ENCODE assay signal across 12 cellular contexts in the genomic region with DNA sequence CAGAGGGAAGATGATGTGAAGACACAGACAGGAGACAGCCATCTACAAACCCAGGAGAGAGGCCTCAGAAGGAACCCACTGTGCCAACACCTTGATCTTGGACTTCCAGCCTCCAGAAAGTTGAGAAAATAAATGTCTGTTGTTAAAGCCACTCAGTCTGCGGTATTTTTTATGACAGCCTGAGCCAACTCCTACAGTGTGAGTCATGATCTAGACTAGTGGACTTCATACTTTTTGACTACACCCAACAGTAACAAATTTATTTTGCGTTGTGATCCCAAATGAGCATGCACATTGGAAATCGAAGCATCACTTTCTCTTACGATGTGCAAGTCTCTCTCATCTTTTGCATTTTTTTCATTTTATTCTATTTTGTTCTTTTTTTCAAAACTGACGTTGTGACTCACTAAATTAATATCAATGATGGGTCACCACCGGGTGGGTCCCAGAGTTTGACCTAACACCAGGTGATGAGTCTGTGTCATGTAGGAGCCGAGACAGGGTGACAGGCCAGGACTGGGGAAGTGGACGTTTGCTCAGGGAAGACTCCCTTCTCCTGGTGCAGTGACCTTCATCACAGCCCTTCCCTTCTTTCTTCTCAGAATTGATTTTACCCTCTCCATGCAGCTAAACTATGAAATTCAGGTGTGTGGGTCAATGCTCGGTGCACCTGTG.
A peak's percentile ranks its signal among the peaks of the same experiment; 100 is the strongest.
DNase-seq lines count a peak whose midpoint lies in the region; ATAC-seq and TF ChIP-seq lines count a peak whose summit lies in the region.
"Had no signal": no experiment of that assay in that cellular context is flagged by ENCODE, and none has a peak within 500 bp of the region (broad histone marks: within the 10 kb centered on the region; RNA-seq: fewer than 3 reads in every experiment).

No MANE protein-coding gene starts in this region.

- no peaks in the 10 kb centered on the region for H3K79me2 ChIP-seq in KMS-11 (ENCODE audit: insufficient read depth, low read depth)

- peak overlapping the region; percentile 73 for H3K27ac ChIP-seq in BLaER1
- H3K27ac ChIP-seq in KMS-11 = peak overlapping the region; percentile 84
- H3K27ac ChIP-seq in brain microvascular endothelial cell = no peak overlapping the region
- peak overlapping the region; percentile 56 to 67 for H3K27ac ChIP-seq in mucosa of rectum (ENCODE audit: low read depth in 2 of 2, low read length in 2 of 2)
- H3K27ac ChIP-seq: cardiac muscle cell, suprapubic skin had no signal

- no peak overlapping the region for H3K9ac ChIP-seq in BLaER1
- H3K9ac ChIP-seq in KMS-11 = peak overlapping the region; percentile 77; the same call in 1 of the 2 replicates
- peak overlapping the region in 1 of 2 donors; percentile 18 for H3K9ac ChIP-seq in mucosa of rectum (ENCODE audit: low read depth in 1 of 2, low read length in 2 of 2)

- no peaks in the 10 kb centered on the region for H3K36me3 ChIP-seq in BLaER1
- H3K36me3 ChIP-seq in KMS-11 (ENCODE audit: insufficient read depth) = no peaks in the 10 kb centered on the region
- H3K36me3 ChIP-seq in brain microvascular endothelial cell (replicated peaks) = no peaks in the 10 kb centered on the region
- H3K36me3 ChIP-seq in mucosa of rectum (ENCODE audit: control insufficient read depth in 2 of 2, insufficient read depth in 2 of 2, low read length in 2 of 2) = no peaks in the 10 kb centered on the region
- H3K36me3 ChIP-seq: cardiac muscle cell, HAP-1, suprapubic skin had no signal

- H2AFZ ChIP-seq in KMS-11 (ENCODE audit: low read depth) = peak overlapping the region; percentile 87

- no peak for TF ChIP-seq CTCF in KMS-11 (conservative IDR thresholded peaks at IDR 0.05; ENCODE audit: low read depth, low read length)
- TF ChIP-seq CTCF in brain microvascular endothelial cell (IDR thresholded peaks at IDR 0.05; ENCODE audit: low read depth, low read length, missing control alignments) = no peak

- H4K20me1 ChIP-seq in BLaER1 = no peaks in the 10 kb centered on the region
- H4K20me1 ChIP-seq in KMS-11 (ENCODE audit: insufficient read depth) = no peaks in the 10 kb centered on the region

- peak; percentile 23 for DNase-seq in brain microvascular endothelial cell
- no peak for DNase-seq in NCI-H82 (lab: John Stamatoyannopoulos, UW)
- DNase-seq: NCI-H2227 treated with DMSO at 0.1 percent for 48 hours had no signal

- H3K4me1 ChIP-seq in BLaER1 (peaks cover 55% of the 10 kb centered on the region), KMS-11 (ENCODE audit: low read depth, poor library complexity, severe bottlenecking) (peaks cover 26% of the 10 kb centered on the region), mucosa of rectum (ENCODE audit: control insufficient read depth in 2 of 2, insufficient read depth in 2 of 2, low read length in 2 of 2) (peaks cover 10 to 16% of the 10 kb centered on the region in 2 donors)
- H3K4me1 ChIP-seq: HAP-1 had no signal

- H3K9me3 ChIP-seq in BLaER1 (no peaks in the 10 kb centered on the region), mucosa of rectum (ENCODE audit: control insufficient read depth in 2 of 2, low read length in 2 of 2) (no peaks in the 10 kb centered on the region)
- H3K9me3 ChIP-seq: HAP-1, suprapubic skin had no signal

- no peak overlapping the region for H3K4me3 ChIP-seq in BLaER1
- no peak overlapping the region for H3K4me3 ChIP-seq in KMS-11 (IDR thresholded peaks at IDR 0.05; ENCODE audit: insufficient read depth, low read depth, low read length)
- H3K4me3 ChIP-seq in brain microvascular endothelial cell (ENCODE audit: low read depth, low read length) = no peak overlapping the region
- no peak overlapping the region for H3K4me3 ChIP-seq in mucosa of rectum (ENCODE audit: low read length in 2 of 2)
- H3K4me3 ChIP-seq: cardiac muscle cell, HAP-1, suprapubic skin had no signal

- ATAC-seq in GM18520 (IDR thresholded peaks at IDR 0.05; ENCODE audit: unreplicated experiment) (no peak), HG02870 (IDR thresholded peaks at IDR 0.05; ENCODE audit: unreplicated experiment) (no peak), HG02763 (IDR thresholded peaks at IDR 0.05; ENCODE audit: unreplicated experiment) (no peak)

- in situ Hi-C loops in brain microvascular endothelial cell (cut with HindIII; ENCODE audit: low pct_ligation_motif_present, low sequenced_read_pairs) = no loop called here

- H3K4me2 ChIP-seq in BLaER1 (peak overlapping the region; percentile 60; the same call in 1 of the 2 replicates), KMS-11 (peak overlapping the region; percentile 55)

- H3K27me3 ChIP-seq in BLaER1 (no peaks in the 10 kb centered on the region), KMS-11 (ENCODE audit: insufficient read depth, low read depth) (no peaks in the 10 kb centered on the region), brain microvascular endothelial cell (replicated peaks) (no peaks in the 10 kb centered on the region), mucosa of rectum (ENCODE audit: control insufficient read depth in 2 of 2, insufficient read depth in 2 of 2, low read length in 2 of 2) (no peaks in the 10 kb centered on the region)
- H3K27me3 ChIP-seq: cardiac muscle cell, suprapubic skin had no signal
